17 cellular contexts compared by ENCODE assay signal in the genomic region with DNA sequence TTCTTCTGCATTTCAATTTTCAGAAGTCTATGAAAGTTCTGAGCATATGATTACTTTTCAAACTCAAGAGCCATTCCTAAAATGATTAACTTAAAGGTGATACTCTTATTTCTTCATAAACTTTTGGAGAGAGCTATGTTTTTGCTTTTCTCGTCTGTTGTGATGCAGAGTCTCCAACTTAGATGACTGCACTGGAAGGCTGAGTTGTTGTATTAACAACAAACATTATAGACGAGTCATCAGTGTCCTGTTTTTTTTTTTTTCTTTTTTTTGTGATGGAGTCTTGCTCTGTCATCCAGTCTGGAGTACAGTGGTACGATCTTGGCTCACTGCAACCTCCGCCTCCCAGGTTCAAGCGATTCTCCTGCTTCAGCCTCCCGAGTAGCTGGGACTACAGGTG.
A peak's percentile ranks its signal among the peaks of the same experiment; 100 is the strongest.
DNase-seq lines count a peak whose midpoint lies in the region; ATAC-seq and TF ChIP-seq lines count a peak whose summit lies in the region.
"Had no signal": no experiment of that assay in that cellular context is flagged by ENCODE, and none has a peak within 500 bp of the region (broad histone marks: within the 10 kb centered on the region; RNA-seq: fewer than 3 reads in every experiment).

No MANE protein-coding gene starts in this region.

- H3K27ac Mint-ChIP-seq in HFFc6: peak overlapping the region; percentile 65; the same call in 1 of the 2 replicates

- peaks cover 38% of the 10 kb centered on the region for H3K36me3 Mint-ChIP-seq in HFFc6 (ENCODE audit: low read depth)

- no peak overlapping the region for H3K4me3 Mint-ChIP-seq in HFFc6

- no peaks in the 10 kb centered on the region for H3K9me3 Mint-ChIP-seq in HFFc6

- H3K79me2 ChIP-seq in osteoblast (ENCODE audit: insufficient read depth, low read length): no peaks in the 10 kb centered on the region

- no peak overlapping the region for H2AFZ ChIP-seq in osteoblast (ENCODE audit: low read length)

- DNase-seq in ELR (ENCODE audit: low read depth) (peak; percentile 45), HFFc6 (no peak), choroid plexus epithelial cell (ENCODE audit: low read depth) (peak; percentile 14), osteoblast (ENCODE audit: insufficient read length, low spot score, missing footprints) (no peak), hypothalamus (lab: John Stamatoyannopoulos, UW) (no peak), DMS153 (lab: John Stamatoyannopoulos, UW) (no peak)
- DNase-seq in NK-92 treated with Interleukin-12 subunit alpha and Interleukin-12 subunit beta, amount 100 ng/mL, for 24 hours (lab: John Stamatoyannopoulos, UW): no peak
- DNase-seq: GOT3, Karpas-422, MM.1S, NCI-H1092, NCI-H146, NCI-H2081, NCI-H748 treated with DMSO at 0.1 percent for 48 hours, Right ventricle myocardium superior had no signal

- no peak for ATAC-seq in GM21737 (IDR thresholded peaks at IDR 0.05; ENCODE audit: unreplicated experiment)

- no peaks in the 10 kb centered on the region for H3K27me3 Mint-ChIP-seq in HFFc6 (ENCODE audit: insufficient read depth)

- no peak overlapping the region for H3K4me2 ChIP-seq in osteoblast (ENCODE audit: insufficient read depth, low read length)

- H3K36me3 ChIP-seq in osteoblast (ENCODE audit: insufficient read depth, low read length): peaks cover 3% of the 10 kb centered on the region

- no peaks in the 10 kb centered on the region for H4K20me1 ChIP-seq in osteoblast (ENCODE audit: insufficient read depth, low read length)

- H3K4me3 ChIP-seq in choroid plexus epithelial cell (ENCODE audit: low read depth, low read length): no peak overlapping the region
- no peak overlapping the region for H3K4me3 ChIP-seq in osteoblast (ENCODE audit: insufficient read depth, low read length)

- peaks cover 17% of the 10 kb centered on the region for H3K4me1 ChIP-seq in osteoblast (ENCODE audit: insufficient read depth, low read length)

- peak overlapping the region; percentile 52 for H3K27ac ChIP-seq in osteoblast (ENCODE audit: low read depth, low read length)
- H3K27ac ChIP-seq: HL-60 had no signal

- H3K4me1 Mint-ChIP-seq in HFFc6 (ENCODE audit: low read depth): peaks cover 54% of the 10 kb centered on the region

- no peaks in the 10 kb centered on the region for H3K27me3 ChIP-seq in osteoblast (ENCODE audit: insufficient read depth, low read length)

- no peaks in the 10 kb centered on the region for H3K9me3 ChIP-seq in osteoblast (ENCODE audit: low read depth, low read length)

- no peak for TF ChIP-seq CTCF in HFFc6 (IDR thresholded peaks at IDR 0.05)
- TF ChIP-seq CTCF in choroid plexus epithelial cell (conservative IDR thresholded peaks at IDR 0.05; ENCODE audit: low read depth, low read length): no peak
- TF ChIP-seq CTCF in osteoblast (IDR thresholded peaks at IDR 0.05; ENCODE audit: extremely low read depth, low read depth, low read length): no peak

Comparison
In these comparisons a context has a peak if more than half of its experiments do, and no peak if none do; other contexts are left out.
1. DNase-seq: peak in ELR (single experiment) and choroid plexus epithelial cell (single experiment); none in HFFc6 (single experiment), osteoblast (single experiment), hypothalamus (0 of 51), DMS153 (single experiment) and NK-92 treated with Interleukin-12 subunit alpha and Interleukin-12 subunit beta, amount 100 ng/mL, for 24 hours (single experiment).